Comparison of ENCODE assay signal across 1 cellular context in the genomic region with DNA sequence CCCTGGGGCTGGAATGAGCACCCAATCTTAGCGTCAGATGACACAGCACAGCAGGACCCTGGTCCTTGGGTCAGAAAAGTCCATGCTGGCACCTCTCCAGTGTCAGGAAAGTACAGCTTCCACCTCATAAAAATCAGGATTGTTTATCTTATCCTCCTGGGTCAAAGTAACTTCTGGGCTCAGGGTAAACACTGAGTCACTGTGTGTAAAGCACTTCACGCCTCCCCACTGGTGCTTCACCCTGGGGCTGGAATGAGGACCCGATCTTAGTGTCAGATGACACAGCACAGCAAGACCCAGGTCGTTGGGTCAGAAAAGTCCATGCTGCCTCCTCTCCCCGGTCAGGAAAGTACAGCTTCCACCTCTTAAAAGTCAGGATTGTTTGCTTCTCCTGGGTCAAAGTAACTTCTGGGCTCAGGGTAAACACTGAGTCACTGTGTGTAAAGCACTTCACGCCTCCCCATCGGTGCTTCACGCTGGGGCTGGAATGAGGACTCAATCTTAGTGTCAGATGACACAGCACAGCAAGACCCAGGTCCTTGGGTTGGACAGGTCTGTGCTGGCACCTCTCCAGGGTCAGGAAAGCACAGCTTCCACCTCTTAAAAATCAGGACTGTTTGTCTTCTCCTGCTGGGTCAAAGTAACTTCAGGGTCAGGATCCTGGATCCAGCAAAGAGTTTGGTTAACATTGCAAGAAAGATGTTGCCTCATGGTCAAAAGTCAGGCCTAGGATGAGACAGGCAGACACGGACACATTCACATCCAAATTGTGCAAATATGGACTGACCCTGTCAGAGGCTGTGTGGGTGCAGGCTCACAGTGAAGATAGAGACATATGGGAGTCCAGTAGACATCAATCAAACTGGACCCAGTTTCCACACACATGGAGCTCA.
TF ChIP-seq lines count a peak whose summit lies in the region.

No MANE protein-coding gene starts in this region.

TF ChIP-seq in HEK293, 187 proteins besides CTCF, POLR2A, EP300 and RAD21 (continued from another document):
- TF ChIP-seq, protein P1, sequence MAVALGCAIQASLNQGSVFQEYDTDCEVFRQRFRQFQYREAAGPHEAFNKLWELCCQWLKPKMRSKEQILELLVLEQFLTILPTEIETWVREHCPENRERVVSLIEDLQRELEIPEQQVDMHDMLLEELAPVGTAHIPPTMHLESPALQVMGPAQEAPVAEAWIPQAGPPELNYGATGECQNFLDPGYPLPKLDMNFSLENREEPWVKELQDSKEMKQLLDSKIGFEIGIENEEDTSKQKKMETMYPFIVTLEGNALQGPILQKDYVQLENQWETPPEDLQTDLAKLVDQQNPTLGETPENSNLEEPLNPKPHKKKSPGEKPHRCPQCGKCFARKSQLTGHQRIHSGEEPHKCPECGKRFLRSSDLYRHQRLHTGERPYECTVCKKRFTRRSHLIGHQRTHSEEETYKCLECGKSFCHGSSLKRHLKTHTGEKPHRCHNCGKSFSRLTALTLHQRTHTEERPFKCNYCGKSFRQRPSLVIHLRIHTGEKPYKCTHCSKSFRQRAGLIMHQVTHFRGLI (tag by site-specific recombination; IDR thresholded peaks at IDR 0.05), result peak; percentile 78
- no peak for TF ChIP-seq ZNF571 (tag by site-specific recombination; IDR thresholded peaks at IDR 0.05)
- peak; percentile 92 for TF ChIP-seq KLF10 (tag by site-specific recombination; IDR thresholded peaks at IDR 0.05)
- TF ChIP-seq, protein P2, sequence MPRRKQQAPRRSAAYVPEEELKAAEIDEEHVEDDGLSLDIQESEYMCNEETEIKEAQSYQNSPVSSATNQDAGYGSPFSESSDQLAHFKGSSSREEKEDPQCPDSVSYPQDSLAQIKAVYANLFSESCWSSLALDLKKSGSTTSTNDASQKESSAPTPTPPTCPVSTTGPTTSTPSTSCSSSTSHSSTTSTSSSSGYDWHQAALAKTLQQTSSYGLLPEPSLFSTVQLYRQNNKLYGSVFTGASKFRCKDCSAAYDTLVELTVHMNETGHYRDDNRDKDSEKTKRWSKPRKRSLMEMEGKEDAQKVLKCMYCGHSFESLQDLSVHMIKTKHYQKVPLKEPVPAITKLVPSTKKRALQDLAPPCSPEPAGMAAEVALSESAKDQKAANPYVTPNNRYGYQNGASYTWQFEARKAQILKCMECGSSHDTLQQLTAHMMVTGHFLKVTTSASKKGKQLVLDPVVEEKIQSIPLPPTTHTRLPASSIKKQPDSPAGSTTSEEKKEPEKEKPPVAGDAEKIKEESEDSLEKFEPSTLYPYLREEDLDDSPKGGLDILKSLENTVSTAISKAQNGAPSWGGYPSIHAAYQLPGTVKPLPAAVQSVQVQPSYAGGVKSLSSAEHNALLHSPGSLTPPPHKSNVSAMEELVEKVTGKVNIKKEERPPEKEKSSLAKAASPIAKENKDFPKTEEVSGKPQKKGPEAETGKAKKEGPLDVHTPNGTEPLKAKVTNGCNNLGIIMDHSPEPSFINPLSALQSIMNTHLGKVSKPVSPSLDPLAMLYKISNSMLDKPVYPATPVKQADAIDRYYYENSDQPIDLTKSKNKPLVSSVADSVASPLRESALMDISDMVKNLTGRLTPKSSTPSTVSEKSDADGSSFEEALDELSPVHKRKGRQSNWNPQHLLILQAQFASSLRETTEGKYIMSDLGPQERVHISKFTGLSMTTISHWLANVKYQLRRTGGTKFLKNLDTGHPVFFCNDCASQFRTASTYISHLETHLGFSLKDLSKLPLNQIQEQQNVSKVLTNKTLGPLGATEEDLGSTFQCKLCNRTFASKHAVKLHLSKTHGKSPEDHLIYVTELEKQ (tag by site-specific recombination; IDR thresholded peaks at IDR 0.05; ENCODE audit: borderline replicate concordance), result peak; percentile 99
- no peak; the same call in 1 of the 2 replicates for TF ChIP-seq ZNF548 (tag by site-specific recombination; IDR thresholded peaks at IDR 0.05)
- TF ChIP-seq KLF16 (tag by site-specific recombination; IDR thresholded peaks at IDR 0.05), result peak; percentile 75
- peak; percentile 69 for TF ChIP-seq ZNF785 (tag by site-specific recombination; IDR thresholded peaks at IDR 0.05)
- TF ChIP-seq ZNF560 (tag by site-specific recombination; IDR thresholded peaks at IDR 0.05; ENCODE audit: borderline replicate concordance), result no peak
- peak; percentile 69 for TF ChIP-seq ZNF510 (tag by site-specific recombination; IDR thresholded peaks at IDR 0.05; ENCODE audit: insufficient replicate concordance)
- TF ChIP-seq ZNF2 (tag by site-specific recombination; IDR thresholded peaks at IDR 0.05), result peak; percentile 91
- TF ChIP-seq FEZF1 (tag by site-specific recombination; IDR thresholded peaks at IDR 0.05), result peak; percentile 99
- TF ChIP-seq ZNF658 (tag by site-specific recombination; IDR thresholded peaks at IDR 0.05), result no peak
- no peak for TF ChIP-seq ZFP41 (tag by site-specific recombination; IDR thresholded peaks at IDR 0.05; ENCODE audit: borderline replicate concordance)
- TF ChIP-seq ZNF629 (tag by site-specific recombination; IDR thresholded peaks at IDR 0.05), result peak; percentile 98
- peak; percentile 61 for TF ChIP-seq ZNF518A (tag by site-specific recombination; conservative IDR thresholded peaks at IDR 0.05; ENCODE audit: low read depth)
- peak; percentile 60; the same call in 1 of the 2 replicates for TF ChIP-seq ZNF530 (tag by site-specific recombination; IDR thresholded peaks at IDR 0.05; ENCODE audit: low read depth)
- TF ChIP-seq ZBTB1 (tag by site-specific recombination; IDR thresholded peaks at IDR 0.05), result peak; percentile 94
- peak; percentile 88; the same call in 1 of the 2 replicates for TF ChIP-seq ZNF10 (tag by site-specific recombination; IDR thresholded peaks at IDR 0.05)
- peak; percentile 99 for TF ChIP-seq MZF1 (tag by site-specific recombination; IDR thresholded peaks at IDR 0.05; ENCODE audit: borderline replicate concordance)
